Comparison of ENCODE assay signal across 6 cellular contexts in the genomic region with DNA sequence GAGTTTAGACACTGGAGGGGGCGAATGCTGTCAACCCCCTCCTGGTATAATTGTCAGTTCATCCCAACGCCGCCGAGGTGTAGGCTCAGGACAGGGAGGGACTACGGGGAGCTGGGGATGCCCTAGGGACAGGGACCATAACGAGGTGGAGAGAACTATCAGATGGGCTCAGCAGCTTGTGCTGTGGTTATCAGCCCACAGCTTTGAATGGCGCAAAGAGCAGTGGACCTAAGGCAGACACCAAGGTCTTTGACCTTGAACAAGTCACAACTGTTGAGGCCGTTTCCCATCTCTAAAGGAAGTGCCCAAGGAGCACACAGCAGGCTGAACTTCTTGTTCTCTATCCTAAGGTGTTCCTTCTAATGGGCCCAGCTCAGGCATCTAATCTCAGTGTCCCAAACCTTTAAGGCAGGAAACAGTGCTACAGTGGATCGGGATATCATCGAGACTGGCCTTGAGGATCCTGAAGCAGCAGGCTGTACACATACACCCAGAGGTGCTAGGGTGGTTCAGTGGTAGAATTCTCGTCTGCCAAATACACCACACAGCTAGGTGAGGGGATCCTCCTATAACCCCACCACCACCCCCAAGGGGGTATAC. TPM values are rescaled to one million over a fixed set of nuclear protein-coding genes. Genes with fewer than 3 reads are reported as not detected.
DNase-seq lines count a peak whose midpoint lies in the region; TF ChIP-seq lines count a peak whose summit lies in the region.

No MANE protein-coding gene starts in this region.

- H3K27me3 ChIP-seq in ovary, result no peaks in the 10 kb centered on the region

- no peak for DNase-seq in chondrocyte (ENCODE audit: low spot score)
- DNase-seq in ovary, result no peak
- no peak for DNase-seq in HEK293T (ENCODE audit: extremely low spot score)
- no peak for DNase-seq in NCI-H2107 treated with DMSO at 0.1 percent for 48 hours (lab: John Stamatoyannopoulos, UW; ENCODE audit: unreplicated experiment)
- DNase-seq in GM03348 (ENCODE audit: low spot score), result no peak

- H3K27me3 Mint-ChIP-seq in IgD-negative memory B cell, result no peaks in the 10 kb centered on the region
- H3K27me3 Mint-ChIP-seq in chondrocyte (ENCODE audit: low read depth), result no peaks in the 10 kb centered on the region

- H3K27ac Mint-ChIP-seq in IgD-negative memory B cell (peak overlapping the region; percentile 78 to 99 (median 96)), chondrocyte (ENCODE audit: unreplicated experiment) (peak overlapping the region; percentile 96)

- TF ChIP-seq POLR2A in ovary (IDR thresholded peaks at IDR 0.05), result no peak

- no peaks in the 10 kb centered on the region for H3K9me3 Mint-ChIP-seq in IgD-negative memory B cell
- H3K9me3 Mint-ChIP-seq in chondrocyte (ENCODE audit: low read depth), result no peaks in the 10 kb centered on the region

- H3K4me3 Mint-ChIP-seq in IgD-negative memory B cell (peak overlapping the region; percentile 84 to 98 (median 97)), chondrocyte (ENCODE audit: unreplicated experiment) (peak overlapping the region; percentile 86)

- H3K27ac ChIP-seq in ovary, result peak overlapping the region; percentile 80 to 88

- POLR2A ChIA-PET in HEK293T (lab: Yijun Ruan, JAX), result interaction anchor here (0.7 to 5.8 kb wide), 48 partner anchors 8 to 289 kb away, joined by 3 to 168 read pairs (median 6); partner anchors contain the start of genes AHNAK, B3GAT3, BSCL2 and C11orf98

- intact Hi-C loops in ovary (cut with DNase I), result loop anchor here in 1 of 4 donors (10.0 kb wide), 1 partner anchor 102 kb away; no protein-coding TSS in a partner anchor

- TF ChIP-seq CTCF in chondrocyte (IDR thresholded peaks at IDR 0.05) (peak; percentile 3), ovary (IDR thresholded peaks at IDR 0.05) (no peak)

- no peaks in the 10 kb centered on the region for H3K36me3 ChIP-seq in ovary

- no peak for TF ChIP-seq EP300 in ovary (IDR thresholded peaks at IDR 0.05)

- H3K4me1 Mint-ChIP-seq in IgD-negative memory B cell (peaks cover 11 to 27% (median 19%) of the 10 kb centered on the region in 3 donors), chondrocyte (ENCODE audit: low read depth) (peaks cover 27% of the 10 kb centered on the region)

- H3K36me3 Mint-ChIP-seq in IgD-negative memory B cell (peaks cover 2% of the 10 kb centered on the region), chondrocyte (ENCODE audit: low read depth) (peaks cover 29% of the 10 kb centered on the region)

- WGBS in ovary, 3 donors, result 6 to 13% (median 10%) methylated on average over 11 of the region's 11 CpGs

- H3K4me1 ChIP-seq in ovary (ENCODE audit: insufficient read depth), result peaks cover 3% of the 10 kb centered on the region

- CTCF ChIA-PET in HEK293T (lab: Yijun Ruan, JAX), result interaction anchor here (0.6 to 2.2 kb wide), 14 partner anchors 9 to 273 kb away, joined by 3 to 16 read pairs (median 3); partner anchors contain the start of gene MTA2

- H3K9me3 ChIP-seq in ovary, result no peaks in the 10 kb centered on the region

- peak overlapping the region; percentile 86 for H3K4me3 ChIP-seq in ovary

TF ChIP-seq in HEK293T, 16 proteins besides CTCF, POLR2A, EP300 and RAD21:
- TF ChIP-seq SP1 (IDR thresholded peaks at IDR 0.05) (no peak), SUZ12 (IDR thresholded peaks at IDR 0.05) (no peak), L3MBTL2 (conservative IDR thresholded peaks at IDR 0.05) (no peak), FOXM1 (IDR thresholded peaks at IDR 0.05; ENCODE audit: borderline replicate concordance) (no peak), NFRKB (IDR thresholded peaks at IDR 0.05) (no peak), ELF4 (IDR thresholded peaks at IDR 0.05) (no peak), BHLHE40 (IDR thresholded peaks at IDR 0.05; ENCODE audit: borderline replicate concordance) (no peak), FOXK2 (IDR thresholded peaks at IDR 0.05) (no peak), FOXA1 (IDR thresholded peaks at IDR 0.05) (no peak), LEF1 (IDR thresholded peaks at IDR 0.05; ENCODE audit: borderline replicate concordance) (no peak), HDGF (IDR thresholded peaks at IDR 0.05; ENCODE audit: borderline replicate concordance) (no peak), ARNT (IDR thresholded peaks at IDR 0.05) (no peak)

RNA-seq across cellular contexts. Expression of gene TUT1, which starts 1.0 kb away (rescaled TPM):
- polyA plus RNA-seq in IgD-negative memory B cell (19.2 TPM), ovary (10 to 100 TPM in 1 of 2 donors, 1 to 10 TPM in 1; 5.9 to 18.3 TPM)
- total RNA-seq in chondrocyte (9.6 to 15.2 TPM (median 11.8 TPM) in 3 replicates), ovary (10 to 100 TPM in 5 of 7 donors, 1 to 10 TPM in 2; 6.9 to 27.3 (median 21.1) TPM)

RNA-seq across cellular contexts. Expression of gene MTA2, which starts 9.3 kb away (rescaled TPM):
- polyA plus RNA-seq in IgD-negative memory B cell, result 32.9 TPM
- total RNA-seq in chondrocyte, result 81.7 to 89.3 TPM (median 83.0 TPM) in 3 replicates
- 100 to 1,000 TPM in 3 of 7 donors, 10 to 100 TPM in 4; 41.5 to 130 (median 89.8) TPM for total RNA-seq in ovary
- polyA plus RNA-seq in ovary, result 10 to 100 TPM; 54.2 to 90.4 TPM

RNA-seq across cellular contexts. Expression of gene EEF1G, which starts 18.6 kb away (rescaled TPM):
- polyA plus RNA-seq in IgD-negative memory B cell, result 1,657 TPM
- 1,000 to 1,202 TPM (median 1,017 TPM) in 3 replicates for total RNA-seq in chondrocyte
- 1,000 to 10,000 TPM; 2,147 to 3,018 (median 2,446) TPM for total RNA-seq in ovary
- 1,000 to 10,000 TPM; 2,476 to 3,023 TPM for polyA plus RNA-seq in ovary

RNA-seq across cellular contexts. Expression of gene EML3, which starts 20.3 kb away (rescaled TPM):
- polyA plus RNA-seq in IgD-negative memory B cell (13.8 TPM), ovary (10 to 100 TPM; 29.9 to 59.1 TPM)
- total RNA-seq in chondrocyte (55.2 to 76.6 TPM (median 58.9 TPM) in 3 replicates), ovary (100 to 1,000 TPM in 3 of 7 donors, 10 to 100 TPM in 4; 38.1 to 138 (median 96.0) TPM)

RNA-seq across cellular contexts. Expression of gene ROM1, which starts 20.7 kb away (rescaled TPM):
- 0.19 TPM for polyA plus RNA-seq in IgD-negative memory B cell
- total RNA-seq in chondrocyte, result 2.4 to 5.8 TPM (median 3.5 TPM) in 3 replicates
- 10 to 100 TPM in 4 of 7 donors, 1 to 10 TPM in 3; 9.2 to 22.4 (median 10.8) TPM for total RNA-seq in ovary
- 10 to 100 TPM; 10.4 to 15.9 TPM for polyA plus RNA-seq in ovary
